Comparison of ENCODE assay signal across 19 cellular contexts in the genomic region with DNA sequence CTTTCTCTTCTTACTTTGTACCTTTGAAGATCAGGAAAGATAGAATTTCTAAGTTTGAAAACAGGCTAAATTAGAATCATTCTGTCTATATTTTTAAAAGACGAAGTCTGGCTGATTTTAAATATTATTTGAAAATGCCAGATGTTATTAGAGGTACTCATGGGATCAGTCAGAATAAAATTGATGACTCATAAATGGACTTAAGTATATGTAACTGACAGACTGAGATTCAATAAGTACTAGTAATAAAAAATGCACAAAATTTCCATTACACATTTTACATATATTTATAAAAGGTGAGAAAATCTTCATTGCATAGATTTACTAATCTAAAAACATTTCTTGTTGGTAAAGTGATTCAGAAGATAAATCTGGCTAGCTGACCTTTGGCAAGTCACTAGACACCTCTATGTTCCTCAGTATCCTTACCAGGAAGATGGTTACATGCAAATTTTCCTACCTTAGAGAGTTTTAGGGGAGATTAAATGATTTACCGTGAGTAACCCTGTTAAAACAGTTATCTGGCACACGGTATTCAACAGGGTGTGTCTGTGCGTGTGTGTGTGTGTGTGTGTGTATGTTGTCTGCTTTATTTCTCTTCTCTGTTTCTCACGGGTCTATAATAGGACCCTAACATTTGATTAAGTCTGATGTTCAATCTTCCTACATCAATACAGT.
DNase-seq lines count a peak whose midpoint lies in the region; ATAC-seq and TF ChIP-seq lines count a peak whose summit lies in the region.
"Had no signal": no experiment of that assay in that cellular context is flagged by ENCODE, and none has a peak within 500 bp of the region (broad histone marks: within the 10 kb centered on the region; RNA-seq: fewer than 3 reads in every experiment).

No MANE protein-coding gene starts in this region.

- H4K20me1 ChIP-seq in OCI-LY7 (ENCODE audit: insufficient read depth, low read length) = no peaks in the 10 kb centered on the region

- H3K27ac ChIP-seq in subcutaneous abdominal adipose tissue (ENCODE audit: low read depth, low read length) = peak overlapping the region; percentile 59
- no peak overlapping the region for H3K27ac ChIP-seq in OCI-LY7 (ENCODE audit: low read depth, low read length, poor library complexity, severe bottlenecking)
- H3K27ac ChIP-seq: KMS-11, PC-9, SJCRH30 had no signal

- H3K4me3 Mint-ChIP-seq in HFFc6 = no peak overlapping the region
- no peak overlapping the region for H3K4me3 Mint-ChIP-seq in activated naive CD8-positive, alpha-beta T cell treated with anti-CD3 and anti-CD28 coated beads for 36 hours

- H3K27me3 Mint-ChIP-seq in HFFc6 (ENCODE audit: insufficient read depth) = peaks cover 26% of the 10 kb centered on the region
- H3K27me3 Mint-ChIP-seq in activated naive CD8-positive, alpha-beta T cell treated with anti-CD3 and anti-CD28 coated beads for 36 hours = no peaks in the 10 kb centered on the region
- H3K27me3 Mint-ChIP-seq: CD4-positive, alpha-beta memory T cell had no signal

- H3K4me3 ChIP-seq in subcutaneous abdominal adipose tissue (ENCODE audit: low read depth in 1 of 5, low read length in 5 of 5) (no peak overlapping the region), OCI-LY7 (ENCODE audit: low read depth, low read length, poor library complexity, severe bottlenecking) (no peak overlapping the region)
- H3K4me3 ChIP-seq: MG63, PC-9, SJCRH30 had no signal

- peaks cover 0 to 28% (median 18%) of the 10 kb centered on the region in 5 donors for H3K4me1 ChIP-seq in subcutaneous abdominal adipose tissue (ENCODE audit: control insufficient read depth in 5 of 5, insufficient read depth in 5 of 5, low read length in 5 of 5)
- H3K4me1 ChIP-seq in OCI-LY7 (ENCODE audit: insufficient read depth, low read length, poor library complexity, severe bottlenecking) = peaks cover 20% of the 10 kb centered on the region
- H3K4me1 ChIP-seq: BE2C, SJCRH30 had no signal

- peak overlapping the region in 1 of 5 donors; percentile 17 for H3K9ac ChIP-seq in subcutaneous abdominal adipose tissue (ENCODE audit: low read length in 5 of 5)
- H3K9ac ChIP-seq: KMS-11 had no signal

- no TSS peak for BruUV-seq in OCI-LY7 (replicated peaks; lab: Mats Ljungman, UMichigan)

- H3K9me3 Mint-ChIP-seq in activated naive CD4-positive, alpha-beta T cell treated with anti-CD3 and anti-CD28 coated beads, Interleukin-2, amount 50 U/mL, for 72 hours = no peaks in the 10 kb centered on the region
- no peaks in the 10 kb centered on the region for H3K9me3 Mint-ChIP-seq in HFFc6
- no peaks in the 10 kb centered on the region for H3K9me3 Mint-ChIP-seq in activated naive CD8-positive, alpha-beta T cell treated with anti-CD3 and anti-CD28 coated beads for 36 hours

- no peak overlapping the region for H2AFZ ChIP-seq in OCI-LY7 (ENCODE audit: low read length)
- H2AFZ ChIP-seq: PC-9 had no signal

- peaks cover 46 to 57% of the 10 kb centered on the region in 2 donors for H3K36me3 Mint-ChIP-seq in activated naive CD4-positive, alpha-beta T cell treated with anti-CD3 and anti-CD28 coated beads, Interleukin-2, amount 50 U/mL, for 72 hours
- H3K36me3 Mint-ChIP-seq in HFFc6 (ENCODE audit: low read depth) = peaks cover 89% of the 10 kb centered on the region
- H3K36me3 Mint-ChIP-seq in activated naive CD8-positive, alpha-beta T cell treated with anti-CD3 and anti-CD28 coated beads for 36 hours = peaks cover 44% of the 10 kb centered on the region

- no peak for DNase-seq in activated naive CD4-positive, alpha-beta T cell treated with anti-CD3 and anti-CD28 coated beads, Interleukin-2, amount 50 U/mL, for 72 hours (ENCODE audit: low spot score in 2 of 2)
- no peak for DNase-seq in activated naive CD4-positive, alpha-beta T cell treated with Interleukin-2 at 50 U/mL for 16 hours
- DNase-seq in HFFc6 (no peak), OCI-LY7 (ENCODE audit: low spot score) (no peak)
- DNase-seq in activated naive CD8-positive, alpha-beta T cell treated with anti-CD3 and anti-CD28 coated beads for 36 hours = no peak
- DNase-seq: BE2C; Calu3; CD4-positive, alpha-beta memory T cell; H7; MG63; NCI-H1092; NCI-H2081 treated with DMSO at 0.1 percent for 48 hours; NCI-H510A; NCI-H774; PC-9; SJCRH30 had no signal

- peaks cover 11 to 79% (median 47%) of the 10 kb centered on the region in 5 donors for H3K36me3 ChIP-seq in subcutaneous abdominal adipose tissue (ENCODE audit: control insufficient read depth in 5 of 5, insufficient read depth in 5 of 5, low read length in 5 of 5)
- peaks cover 67% of the 10 kb centered on the region for H3K36me3 ChIP-seq in OCI-LY7 (ENCODE audit: insufficient read depth, low read length)
- H3K36me3 ChIP-seq: BE2C had no signal

- H3K79me2 ChIP-seq in OCI-LY7 (ENCODE audit: insufficient read depth, low read depth, low read length) = no peaks in the 10 kb centered on the region

- no peaks in the 10 kb centered on the region for H3K9me2 ChIP-seq in OCI-LY7 (ENCODE audit: insufficient read depth, low read length)

- H3K9me3 ChIP-seq in subcutaneous abdominal adipose tissue (ENCODE audit: control insufficient read depth in 5 of 5, low read length in 5 of 5) = no peaks in the 10 kb centered on the region
- no peaks in the 10 kb centered on the region for H3K9me3 ChIP-seq in OCI-LY7 (ENCODE audit: low read length)
- H3K9me3 ChIP-seq: BE2C, MG63, SJCRH30 had no signal

- H3K27me3 ChIP-seq in subcutaneous abdominal adipose tissue (ENCODE audit: control insufficient read depth in 5 of 5, insufficient read depth in 4 of 5, low read length in 5 of 5) = no peaks in the 10 kb centered on the region
- H3K27me3 ChIP-seq: BE2C, MG63, SJCRH30 had no signal

- POLR2A ChIA-PET in OCI-LY7 (lab: Charles Lee) = no interaction called here

- H3K4me2 ChIP-seq in OCI-LY7 (ENCODE audit: low read length) = no peak overlapping the region
- H3K4me2 ChIP-seq: KMS-11, PC-9 had no signal

- peak in 1 of 2 donors; percentile 60 for ATAC-seq in activated naive CD4-positive, alpha-beta T cell treated with anti-CD3 and anti-CD28 coated beads, Interleukin-2, amount 50 U/mL, for 72 hours
- ATAC-seq in HG03097 (IDR thresholded peaks at IDR 0.05; ENCODE audit: low FRiP score, unreplicated experiment) = no peak

- intact Hi-C loops in OCI-LY7 (cut with micrococcal nuclease; ENCODE audit: unreplicated experiment) = no loop called here

- CTCF ChIA-PET in OCI-LY7 (lab: Charles Lee; ENCODE audit: unreplicated experiment) = no interaction called here

- H3K27ac Mint-ChIP-seq in activated naive CD4-positive, alpha-beta T cell treated with anti-CD3 and anti-CD28 coated beads, Interleukin-2, amount 50 U/mL, for 72 hours = peak overlapping the region; percentile 42 to 52
- peak overlapping the region; percentile 51 for H3K27ac Mint-ChIP-seq in HFFc6
- H3K27ac Mint-ChIP-seq in activated naive CD8-positive, alpha-beta T cell treated with anti-CD3 and anti-CD28 coated beads for 36 hours = peak overlapping the region; percentile 62

- TF ChIP-seq CTCF in HFFc6 (IDR thresholded peaks at IDR 0.05) = no peak
- TF ChIP-seq CTCF in OCI-LY7 (conservative IDR thresholded peaks at IDR 0.05; ENCODE audit: low read length) = no peak

- peaks cover 63% of the 10 kb centered on the region for H3K4me1 Mint-ChIP-seq in HFFc6 (ENCODE audit: low read depth)
- peaks cover 8% of the 10 kb centered on the region for H3K4me1 Mint-ChIP-seq in activated naive CD8-positive, alpha-beta T cell treated with anti-CD3 and anti-CD28 coated beads for 36 hours
